1 cellular context compared by ENCODE assay signal in genomic region chr16:88847654-88848053, GRCh38.
TF ChIP-seq lines count a peak whose summit lies in the region.

No MANE protein-coding gene starts in this region.

TF ChIP-seq in H1, 55 proteins besides CTCF, POLR2A, EP300 and RAD21:
- no peak for TF ChIP-seq SP1 (IDR thresholded peaks at IDR 0.05; ENCODE audit: low read depth, low read length)
- no peak for TF ChIP-seq CBX8 (IDR thresholded peaks at IDR 0.05; ENCODE audit: borderline replicate concordance, low read depth, low read length)
- TF ChIP-seq TCF12 (IDR thresholded peaks at IDR 0.05; ENCODE audit: low read depth, low read length) = no peak
- no peak for TF ChIP-seq TAF1 (IDR thresholded peaks at IDR 0.05; ENCODE audit: low read depth, low read length)
- no peak for TF ChIP-seq GTF2F1 (IDR thresholded peaks at IDR 0.05; ENCODE audit: borderline replicate concordance, low read depth, low read length)
- no peak for TF ChIP-seq BRCA1 (IDR thresholded peaks at IDR 0.05; ENCODE audit: low read depth, low read length)
- no peak for TF ChIP-seq MAFK (IDR thresholded peaks at IDR 0.05; ENCODE audit: low read depth, low read length)
- no peak for TF ChIP-seq YY1 (IDR thresholded peaks at IDR 0.05; ENCODE audit: low read depth, low read length)
- no peak for TF ChIP-seq BCL11A (IDR thresholded peaks at IDR 0.05; ENCODE audit: low read depth in 2 of 2, low read length in 2 of 2)
- TF ChIP-seq CBX5 (IDR thresholded peaks at IDR 0.05; ENCODE audit: low read depth, low read length) = no peak
- no peak for TF ChIP-seq SP2 (IDR thresholded peaks at IDR 0.05; ENCODE audit: low read length)
- TF ChIP-seq CREB1 (IDR thresholded peaks at IDR 0.05) = no peak
- TF ChIP-seq GABPA (IDR thresholded peaks at IDR 0.05; ENCODE audit: borderline replicate concordance, insufficient read depth, low read length) = no peak
- no peak for TF ChIP-seq SRF (IDR thresholded peaks at IDR 0.05; ENCODE audit: low read depth, low read length)
- TF ChIP-seq HDAC2 (IDR thresholded peaks at IDR 0.05; ENCODE audit: borderline replicate concordance in 1 of 2, low read depth in 2 of 2, low read length in 2 of 2) = no peak
- TF ChIP-seq FOSL1 (IDR thresholded peaks at IDR 0.05; ENCODE audit: insufficient read depth, low read depth, low read length) = no peak
- no peak for TF ChIP-seq KDM5A (IDR thresholded peaks at IDR 0.05; ENCODE audit: low read length)
- TF ChIP-seq SIN3A (conservative IDR thresholded peaks at IDR 0.05 in 1 of 2, IDR thresholded peaks at IDR 0.05 in 1 of 2; ENCODE audit: low read depth in 1 of 2, low read length in 2 of 2) = no peak
